Comparison of ENCODE assay signal across 1 cellular context in genomic region chr12:40225984-40226602, GRCh38.
TF ChIP-seq lines count a peak whose summit lies in the region.

No MANE protein-coding gene starts in this region.

TF ChIP-seq in liver, 16 proteins besides CTCF, POLR2A, EP300 and RAD21 (continued from another document):
- TF ChIP-seq, protein P1, sequence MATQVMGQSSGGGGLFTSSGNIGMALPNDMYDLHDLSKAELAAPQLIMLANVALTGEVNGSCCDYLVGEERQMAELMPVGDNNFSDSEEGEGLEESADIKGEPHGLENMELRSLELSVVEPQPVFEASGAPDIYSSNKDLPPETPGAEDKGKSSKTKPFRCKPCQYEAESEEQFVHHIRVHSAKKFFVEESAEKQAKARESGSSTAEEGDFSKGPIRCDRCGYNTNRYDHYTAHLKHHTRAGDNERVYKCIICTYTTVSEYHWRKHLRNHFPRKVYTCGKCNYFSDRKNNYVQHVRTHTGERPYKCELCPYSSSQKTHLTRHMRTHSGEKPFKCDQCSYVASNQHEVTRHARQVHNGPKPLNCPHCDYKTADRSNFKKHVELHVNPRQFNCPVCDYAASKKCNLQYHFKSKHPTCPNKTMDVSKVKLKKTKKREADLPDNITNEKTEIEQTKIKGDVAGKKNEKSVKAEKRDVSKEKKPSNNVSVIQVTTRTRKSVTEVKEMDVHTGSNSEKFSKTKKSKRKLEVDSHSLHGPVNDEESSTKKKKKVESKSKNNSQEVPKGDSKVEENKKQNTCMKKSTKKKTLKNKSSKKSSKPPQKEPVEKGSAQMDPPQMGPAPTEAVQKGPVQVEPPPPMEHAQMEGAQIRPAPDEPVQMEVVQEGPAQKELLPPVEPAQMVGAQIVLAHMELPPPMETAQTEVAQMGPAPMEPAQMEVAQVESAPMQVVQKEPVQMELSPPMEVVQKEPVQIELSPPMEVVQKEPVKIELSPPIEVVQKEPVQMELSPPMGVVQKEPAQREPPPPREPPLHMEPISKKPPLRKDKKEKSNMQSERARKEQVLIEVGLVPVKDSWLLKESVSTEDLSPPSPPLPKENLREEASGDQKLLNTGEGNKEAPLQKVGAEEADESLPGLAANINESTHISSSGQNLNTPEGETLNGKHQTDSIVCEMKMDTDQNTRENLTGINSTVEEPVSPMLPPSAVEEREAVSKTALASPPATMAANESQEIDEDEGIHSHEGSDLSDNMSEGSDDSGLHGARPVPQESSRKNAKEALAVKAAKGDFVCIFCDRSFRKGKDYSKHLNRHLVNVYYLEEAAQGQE (IDR thresholded peaks at IDR 0.05), result no peak
